9 cellular contexts compared by ENCODE assay signal in genomic region chr5:175457466-175457865, GRCh38. TPM values are rescaled to one million over a fixed set of nuclear protein-coding genes. Genes with fewer than 3 reads are reported as not detected.
A peak's percentile ranks its signal among the peaks of the same experiment; 100 is the strongest.
DNase-seq lines count a peak whose midpoint lies in the region; ATAC-seq, FAIRE-seq and TF ChIP-seq lines count a peak whose summit lies in the region.
"Had no signal": no experiment of that assay in that cellular context is flagged by ENCODE, and none has a peak within 500 bp of the region (broad histone marks: within the 10 kb centered on the region; RNA-seq: fewer than 3 reads in every experiment).

No MANE protein-coding gene starts in this region.

- H4K20me1 ChIP-seq in GM12878 (ENCODE audit: control insufficient read depth, insufficient read depth) = no peaks in the 10 kb centered on the region

- no peaks in the 10 kb centered on the region for H3K9me3 ChIP-seq in GM12878 (replicated peaks; ENCODE audit: control insufficient read depth, insufficient read depth, low read length)
- H3K9me3 ChIP-seq: ovary had no signal

- in situ Hi-C loops in GM12878 (cut with MboI) = no loop called here
- in situ Hi-C loops in brain microvascular endothelial cell (cut with HindIII; ENCODE audit: low pct_ligation_motif_present, low sequenced_read_pairs) = loop anchor here (25.0 kb wide), 1 partner anchor 495 kb away; no protein-coding TSS in a partner anchor

- H3K27ac ChIP-seq in GM12878 (ENCODE audit: control insufficient read depth, insufficient read depth) (no peak overlapping the region), brain microvascular endothelial cell (no peak overlapping the region)
- H3K27ac ChIP-seq: ovary had no signal

- H3K9ac ChIP-seq in GM12878 (ENCODE audit: control insufficient read depth, insufficient read depth, low read length) = no peak overlapping the region

- FAIRE-seq in GM12878 (lab: Jason Lieb, UNC) = peak; percentile 69

- peak; percentile 99 for ATAC-seq in GM18870 (IDR thresholded peaks at IDR 0.05; ENCODE audit: unreplicated experiment)
- peak; percentile 86 for ATAC-seq in GM21526 (IDR thresholded peaks at IDR 0.05; ENCODE audit: low FRiP score, unreplicated experiment)
- ATAC-seq in HG03196 (IDR thresholded peaks at IDR 0.05; ENCODE audit: unreplicated experiment) = peak; percentile 89
- peak; percentile 96 for ATAC-seq in GM12878

- POLR2A ChIA-PET in GM12878 (lab: Charles Lee) = no interaction called here

- H2AFZ ChIP-seq in GM12878 (ENCODE audit: control insufficient read depth, low read depth, low read length) = no peak overlapping the region

- no peak overlapping the region for H3K4me3 ChIP-seq in GM12878
- no peak overlapping the region for H3K4me3 ChIP-seq in brain microvascular endothelial cell (ENCODE audit: low read depth, low read length)
- H3K4me3 ChIP-seq: ovary had no signal

- no peaks in the 10 kb centered on the region for H3K79me2 ChIP-seq in GM12878 (ENCODE audit: control insufficient read depth, insufficient read depth, low read length)

- CTCF ChIA-PET in GM12878 (lab: Yijun Ruan, JAX) = interaction anchor here (0.8 to 1.4 kb wide), 2 partner anchors 14 to 506 kb away, joined by 3 to 5 read pairs; partner anchors contain the start of gene DRD1

- RAD21 ChIA-PET in GM12878 (lab: Charles Lee; ENCODE audit: unreplicated experiment) = no interaction called here

- SMC1A ChIA-PET in GM12878 (lab: Charles Lee; ENCODE audit: uncharacterized antibody, unreplicated experiment) = interaction anchor here (0.5 to 1.7 kb wide), 4 partner anchors 19 to 550 kb away, joined by 3 to 4 read pairs (median 3); no protein-coding TSS in a partner anchor

- peaks cover 6% of the 10 kb centered on the region; the same call in 1 of the 2 replicates for H3K4me1 ChIP-seq in GM12878 (ENCODE audit: control insufficient read depth, insufficient read depth, low read length)

- 53% methylated on average over 1 of the region's 1 CpG for WGBS in GM12878 (ENCODE audit: insufficient coverage, insufficient replicate concordance, low lambda C conversion rate, missing lambda C conversion rate)

- peak; percentile 30 for DNase-seq in GM12878 (ENCODE audit: low read depth, low spot score)
- DNase-seq in activated gamma-delta T cell treated with Interleukin-2 at 50 U/mL for 16 hours = no peak
- DNase-seq in brain microvascular endothelial cell = no peak
- no peak for DNase-seq in midbrain (lab: John Stamatoyannopoulos, UW)
- DNase-seq: NCI-H1930, ovary had no signal

- TF ChIP-seq CTCF in GM12878 (IDR thresholded peaks at IDR 0.05 in 2 of 3, conservative IDR thresholded peaks at IDR 0.05 in 1 of 3; ENCODE audit: control insufficient read depth in 2 of 3, extremely low read depth in 1 of 3, insufficient read depth in 1 of 3, low read depth in 3 of 3, low read length in 3 of 3) (peak in 1 of 3 experiments; percentile 14; a peak in 1 of 6 replicates), brain microvascular endothelial cell (IDR thresholded peaks at IDR 0.05; ENCODE audit: low read depth, low read length, missing control alignments) (no peak)

- no peaks in the 10 kb centered on the region; a peak in 1 of 4 replicates for H3K27me3 ChIP-seq in GM12878 (replicated peaks in 1 of 2; ENCODE audit: control insufficient read depth in 2 of 2, insufficient read depth in 2 of 2, low read length in 1 of 2)
- H3K27me3 ChIP-seq in brain microvascular endothelial cell (replicated peaks) = no peaks in the 10 kb centered on the region
- H3K27me3 ChIP-seq: ovary had no signal

- no TSS peak for BruUV-seq in GM12878 (replicated peaks; lab: Mats Ljungman, UMichigan)

- peak; percentile 26 for TF ChIP-seq RAD21 in GM12878 (IDR thresholded peaks at IDR 0.05; ENCODE audit: insufficient read depth, low read depth, low read length)

- TF ChIP-seq POLR2A in GM12878 (IDR thresholded peaks at IDR 0.05; ENCODE audit: low read depth, low read length) = no peak

- no peak for TF ChIP-seq EP300 in GM12878 (IDR thresholded peaks at IDR 0.05; ENCODE audit: borderline replicate concordance in 1 of 2, control insufficient read depth in 1 of 2, low read depth in 2 of 2, low read length in 2 of 2)

- no peak overlapping the region for H3K4me2 ChIP-seq in GM12878 (ENCODE audit: control insufficient read depth, insufficient read depth)

- intact Hi-C loops in GM12878 (cut with micrococcal nuclease; ENCODE audit: unreplicated experiment) = loop anchor here (5.0 kb wide), 1 partner anchor 505 kb away; no protein-coding TSS in a partner anchor

- H3K36me3 ChIP-seq in GM12878 (ENCODE audit: control insufficient read depth in 2 of 2, insufficient read depth in 2 of 2, low read length in 1 of 2) = no peaks in the 10 kb centered on the region
- no peaks in the 10 kb centered on the region for H3K36me3 ChIP-seq in brain microvascular endothelial cell (replicated peaks)
- H3K36me3 ChIP-seq: ovary had no signal

TF ChIP-seq in GM12878, 131 proteins besides CTCF, POLR2A, EP300 and RAD21:
- TF ChIP-seq IRF4 (IDR thresholded peaks at IDR 0.05; ENCODE audit: low read depth, low read length) (0 out of 2 replicates have a peak, but pooled peaks have one; percentile 33), RUNX3 (IDR thresholded peaks at IDR 0.05; ENCODE audit: low read length) (peak; percentile 54; the same call in 1 of the 2 replicates), NR2F1 (conservative IDR thresholded peaks at IDR 0.05) (peak; percentile 52; the same call in 1 of the 2 replicates), ZBTB33 (IDR thresholded peaks at IDR 0.05) (no peak), JUNB (IDR thresholded peaks at IDR 0.05) (peak; percentile 37; the same call in 1 of the 2 replicates)

RNA-seq across cellular contexts. Expression of gene DRD1, which starts 13.5 kb away (rescaled TPM):
- not detected in 2 replicates for total RNA-seq in GM12878 (2013; cell fraction: nucleolus; rRNA removed)
- total RNA-seq in GM12878 (2014; rRNA removed) (not detected in 2 replicates), GM12878 (2014; rRNA removed; fragmentation: Illumina TruSeq; extraction: Trizol) (not detected in 2 replicates), GM12878 (2021) (not detected in 2 replicates)
- polyA plus RNA-seq in GM12878 (2011; ENCODE audit: low read depth) = not detected
- polyA plus RNA-seq in GM12878 (2011; rRNA removed) (not detected in 2 replicates), GM12878 (2014; fragmentation: Illumina TruSeq; extraction: Trizol) (not detected in 2 replicates), GM12878 (2014; fragmentation: Nextera tagmentation; extraction: Ambion mirVana) (not detected), GM12878 (2014; rRNA removed) (not detected in 2 replicates), GM12878 (2016; fragmentation: Nextera tagmentation; extraction: Ambion mirVana) (not detected)
- polyA plus RNA-seq in GM12878 (2011; cell fraction: cytosol; rRNA removed) = not detected in 2 replicates
- polyA plus RNA-seq in GM12878 (2011; cell fraction: nucleus; rRNA removed) = not detected in 2 replicates
- polyA plus RNA-seq in GM12878 (2012) = not detected in 2 replicates
- polyA minus RNA-seq in GM12878 (2011; rRNA and poly(A)+ RNA removed) = not detected in 2 replicates
- not detected in 2 replicates for polyA minus RNA-seq in GM12878 (2011; cell fraction: cytosol; rRNA and poly(A)+ RNA removed)
- not detected in 2 replicates for polyA minus RNA-seq in GM12878 (2011; cell fraction: nucleus; rRNA and poly(A)+ RNA removed)

RNA-seq across cellular contexts. Expression of gene SFXN1, which starts 20.9 kb away (rescaled TPM):
- 176 and 190 TPM in 2 replicates for total RNA-seq in GM12878 (2013; cell fraction: nucleolus; rRNA removed)
- 96.8 and 97.4 TPM in 2 replicates for total RNA-seq in GM12878 (2014; rRNA removed)
- total RNA-seq in GM12878 (2014; rRNA removed; fragmentation: Illumina TruSeq; extraction: Trizol) = 92.5 and 99.0 TPM in 2 replicates
- total RNA-seq in GM12878 (2021) = 106 and 108 TPM in 2 replicates
- polyA plus RNA-seq in GM12878 (2011; ENCODE audit: low read depth) = 149 TPM
- polyA plus RNA-seq in GM12878 (2011; rRNA removed) = 173 and 248 TPM in 2 replicates
- polyA plus RNA-seq in GM12878 (2011; cell fraction: cytosol; rRNA removed) = 205 and 218 TPM in 2 replicates
- 125 and 150 TPM in 2 replicates for polyA plus RNA-seq in GM12878 (2011; cell fraction: nucleus; rRNA removed)
- polyA plus RNA-seq in GM12878 (2012) = 72.2 and 85.3 TPM in 2 replicates
- polyA plus RNA-seq in GM12878 (2014; fragmentation: Illumina TruSeq; extraction: Trizol) = 101 and 126 TPM in 2 replicates
- polyA plus RNA-seq in GM12878 (2014; fragmentation: Nextera tagmentation; extraction: Ambion mirVana) = 10 to 100 TPM; 18.0 to 24.6 TPM
- polyA plus RNA-seq in GM12878 (2014; rRNA removed) = 84.5 and 89.2 TPM in 2 replicates
- polyA plus RNA-seq in GM12878 (2016; fragmentation: Nextera tagmentation; extraction: Ambion mirVana) = 100 to 1,000 TPM; 110 TPM
- polyA minus RNA-seq in GM12878 (2011; rRNA and poly(A)+ RNA removed) = 299 and 428 TPM in 2 replicates
- polyA minus RNA-seq in GM12878 (2011; cell fraction: cytosol; rRNA and poly(A)+ RNA removed) = 56.5 and 83.2 TPM in 2 replicates
- polyA minus RNA-seq in GM12878 (2011; cell fraction: nucleus; rRNA and poly(A)+ RNA removed) = 56.8 and 86.4 TPM in 2 replicates
